1 cellular context compared by ENCODE assay signal in the genomic region with DNA sequence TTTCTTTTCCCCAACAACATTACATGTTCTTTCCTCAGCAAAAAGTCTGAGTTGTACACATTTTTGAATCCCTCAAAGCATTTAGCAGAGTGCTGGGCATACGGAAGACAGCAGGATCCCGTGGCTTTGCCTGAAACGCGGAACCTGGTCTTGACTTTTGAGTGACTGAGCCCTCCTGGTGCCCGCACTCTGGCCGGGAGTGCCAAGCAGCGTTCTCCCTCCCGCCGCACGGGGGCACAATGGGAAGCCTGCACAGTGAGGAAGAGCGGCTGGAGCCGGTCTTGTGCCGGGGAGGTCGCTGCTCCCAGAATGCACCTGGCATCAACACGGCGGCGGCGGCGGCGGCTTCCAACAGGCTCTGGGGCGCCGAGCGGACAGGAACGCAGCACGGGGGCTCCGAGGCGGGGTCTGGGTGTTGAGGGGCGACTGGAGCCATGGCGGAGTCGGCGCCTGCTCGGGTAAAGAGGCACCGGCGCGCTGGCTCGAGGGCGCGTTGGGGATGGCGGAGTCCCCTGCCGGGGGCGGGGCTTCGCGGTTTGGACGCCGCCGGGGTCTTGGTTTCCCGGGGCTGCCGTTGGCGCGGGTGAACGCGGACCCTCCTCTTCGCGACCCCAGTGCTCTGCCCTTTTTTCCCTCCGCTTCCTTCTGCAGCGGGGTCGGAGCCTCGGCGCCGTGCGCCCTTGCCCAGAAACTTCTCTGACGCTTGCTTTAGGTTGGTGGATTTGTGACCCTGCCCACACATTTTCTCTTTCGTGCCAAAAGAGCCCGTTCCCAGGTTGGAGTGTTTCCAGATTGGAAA.
A peak's percentile ranks its signal among the peaks of the same experiment; 100 is the strongest.
TF ChIP-seq lines count a peak whose summit lies in the region.

A gene (plus strand): TSS at position 307 of the 799 bp plus-strand sequence. CDS start 128 bp downstream, at position 435.

TF ChIP-seq in HEK293, 187 proteins besides CTCF, POLR2A, EP300 and RAD21 (continued from another document and continues in another):
- TF ChIP-seq, protein P1, sequence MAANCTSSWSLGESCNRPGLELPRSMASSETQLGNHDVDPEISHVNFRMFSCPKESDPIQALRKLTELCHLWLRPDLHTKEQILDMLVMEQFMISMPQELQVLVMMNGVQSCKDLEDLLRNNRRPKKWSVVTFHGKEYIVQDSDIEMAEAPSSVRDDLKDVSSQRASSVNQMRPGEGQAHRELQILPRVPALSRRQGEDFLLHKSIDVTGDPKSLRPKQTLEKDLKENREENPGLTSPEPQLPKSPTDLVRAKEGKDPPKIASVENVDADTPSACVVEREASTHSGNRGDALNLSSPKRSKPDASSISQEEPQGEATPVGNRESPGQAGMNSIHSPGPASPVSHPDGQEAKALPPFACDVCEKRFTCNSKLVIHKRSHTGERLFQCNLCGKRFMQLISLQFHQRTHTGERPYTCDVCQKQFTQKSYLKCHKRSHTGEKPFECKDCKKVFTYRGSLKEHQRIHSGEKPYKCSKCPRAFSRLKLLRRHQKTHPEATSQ (tag by site-specific recombination; IDR thresholded peaks at IDR 0.05): peak; percentile 45; the same call in 1 of the 2 replicates
- TF ChIP-seq ZNF341 (tag by site-specific recombination; IDR thresholded peaks at IDR 0.05; ENCODE audit: low read depth): peak; percentile 99
- TF ChIP-seq, protein P2, sequence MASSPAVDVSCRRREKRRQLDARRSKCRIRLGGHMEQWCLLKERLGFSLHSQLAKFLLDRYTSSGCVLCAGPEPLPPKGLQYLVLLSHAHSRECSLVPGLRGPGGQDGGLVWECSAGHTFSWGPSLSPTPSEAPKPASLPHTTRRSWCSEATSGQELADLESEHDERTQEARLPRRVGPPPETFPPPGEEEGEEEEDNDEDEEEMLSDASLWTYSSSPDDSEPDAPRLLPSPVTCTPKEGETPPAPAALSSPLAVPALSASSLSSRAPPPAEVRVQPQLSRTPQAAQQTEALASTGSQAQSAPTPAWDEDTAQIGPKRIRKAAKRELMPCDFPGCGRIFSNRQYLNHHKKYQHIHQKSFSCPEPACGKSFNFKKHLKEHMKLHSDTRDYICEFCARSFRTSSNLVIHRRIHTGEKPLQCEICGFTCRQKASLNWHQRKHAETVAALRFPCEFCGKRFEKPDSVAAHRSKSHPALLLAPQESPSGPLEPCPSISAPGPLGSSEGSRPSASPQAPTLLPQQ (tag by site-specific recombination; IDR thresholded peaks at IDR 0.05): peak; percentile 79
- TF ChIP-seq ZNF561 (tag by site-specific recombination; IDR thresholded peaks at IDR 0.05; ENCODE audit: borderline replicate concordance): peak; percentile 70; the same call in 1 of the 2 replicates
- TF ChIP-seq GLIS2 (tag by site-specific recombination; IDR thresholded peaks at IDR 0.05): peak; percentile 93
- TF ChIP-seq SCRT2 (tag by site-specific recombination; IDR thresholded peaks at IDR 0.05): peak; percentile 59; the same call in 1 of the 2 replicates
- peak; percentile 89 for TF ChIP-seq ZNF324 (tag by site-specific recombination; IDR thresholded peaks at IDR 0.05)
- TF ChIP-seq, protein P3, sequence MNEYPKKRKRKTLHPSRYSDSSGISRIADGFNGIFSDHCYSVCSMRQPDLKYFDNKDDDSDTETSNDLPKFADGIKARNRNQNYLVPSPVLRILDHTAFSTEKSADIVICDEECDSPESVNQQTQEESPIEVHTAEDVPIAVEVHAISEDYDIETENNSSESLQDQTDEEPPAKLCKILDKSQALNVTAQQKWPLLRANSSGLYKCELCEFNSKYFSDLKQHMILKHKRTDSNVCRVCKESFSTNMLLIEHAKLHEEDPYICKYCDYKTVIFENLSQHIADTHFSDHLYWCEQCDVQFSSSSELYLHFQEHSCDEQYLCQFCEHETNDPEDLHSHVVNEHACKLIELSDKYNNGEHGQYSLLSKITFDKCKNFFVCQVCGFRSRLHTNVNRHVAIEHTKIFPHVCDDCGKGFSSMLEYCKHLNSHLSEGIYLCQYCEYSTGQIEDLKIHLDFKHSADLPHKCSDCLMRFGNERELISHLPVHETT (tag by site-specific recombination; IDR thresholded peaks at IDR 0.05): peak; percentile 52; the same call in 1 of the 2 replicates
- peak; percentile 64 for TF ChIP-seq SP2 (tag by site-specific recombination; IDR thresholded peaks at IDR 0.05)
- TF ChIP-seq ZNF214 (tag by site-specific recombination; IDR thresholded peaks at IDR 0.05; ENCODE audit: borderline replicate concordance): no peak
- no peak for TF ChIP-seq ZNF558 (tag by site-specific recombination; IDR thresholded peaks at IDR 0.05)
- TF ChIP-seq, protein P4, sequence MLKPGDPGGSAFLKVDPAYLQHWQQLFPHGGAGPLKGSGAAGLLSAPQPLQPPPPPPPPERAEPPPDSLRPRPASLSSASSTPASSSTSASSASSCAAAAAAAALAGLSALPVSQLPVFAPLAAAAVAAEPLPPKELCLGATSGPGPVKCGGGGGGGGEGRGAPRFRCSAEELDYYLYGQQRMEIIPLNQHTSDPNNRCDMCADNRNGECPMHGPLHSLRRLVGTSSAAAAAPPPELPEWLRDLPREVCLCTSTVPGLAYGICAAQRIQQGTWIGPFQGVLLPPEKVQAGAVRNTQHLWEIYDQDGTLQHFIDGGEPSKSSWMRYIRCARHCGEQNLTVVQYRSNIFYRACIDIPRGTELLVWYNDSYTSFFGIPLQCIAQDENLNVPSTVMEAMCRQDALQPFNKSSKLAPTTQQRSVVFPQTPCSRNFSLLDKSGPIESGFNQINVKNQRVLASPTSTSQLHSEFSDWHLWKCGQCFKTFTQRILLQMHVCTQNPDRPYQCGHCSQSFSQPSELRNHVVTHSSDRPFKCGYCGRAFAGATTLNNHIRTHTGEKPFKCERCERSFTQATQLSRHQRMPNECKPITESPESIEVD (tag by site-specific recombination; IDR thresholded peaks at IDR 0.05): no peak
- TF ChIP-seq, protein P5, sequence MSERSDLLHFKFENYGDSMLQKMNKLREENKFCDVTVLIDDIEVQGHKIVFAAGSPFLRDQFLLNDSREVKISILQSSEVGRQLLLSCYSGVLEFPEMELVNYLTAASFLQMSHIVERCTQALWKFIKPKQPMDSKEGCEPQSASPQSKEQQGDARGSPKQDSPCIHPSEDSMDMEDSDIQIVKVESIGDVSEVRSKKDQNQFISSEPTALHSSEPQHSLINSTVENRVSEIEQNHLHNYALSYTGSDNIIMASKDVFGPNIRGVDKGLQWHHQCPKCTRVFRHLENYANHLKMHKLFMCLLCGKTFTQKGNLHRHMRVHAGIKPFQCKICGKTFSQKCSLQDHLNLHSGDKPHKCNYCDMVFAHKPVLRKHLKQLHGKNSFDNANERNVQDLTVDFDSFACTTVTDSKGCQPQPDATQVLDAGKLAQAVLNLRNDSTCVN (tag by site-specific recombination; optimal IDR thresholded peaks at IDR 0.05): peak; percentile 80
- TF ChIP-seq BCL11A (tag by site-specific recombination; IDR thresholded peaks at IDR 0.05; ENCODE audit: low read depth): no peak; the same call in 1 of the 2 replicates
- TF ChIP-seq, protein P6, sequence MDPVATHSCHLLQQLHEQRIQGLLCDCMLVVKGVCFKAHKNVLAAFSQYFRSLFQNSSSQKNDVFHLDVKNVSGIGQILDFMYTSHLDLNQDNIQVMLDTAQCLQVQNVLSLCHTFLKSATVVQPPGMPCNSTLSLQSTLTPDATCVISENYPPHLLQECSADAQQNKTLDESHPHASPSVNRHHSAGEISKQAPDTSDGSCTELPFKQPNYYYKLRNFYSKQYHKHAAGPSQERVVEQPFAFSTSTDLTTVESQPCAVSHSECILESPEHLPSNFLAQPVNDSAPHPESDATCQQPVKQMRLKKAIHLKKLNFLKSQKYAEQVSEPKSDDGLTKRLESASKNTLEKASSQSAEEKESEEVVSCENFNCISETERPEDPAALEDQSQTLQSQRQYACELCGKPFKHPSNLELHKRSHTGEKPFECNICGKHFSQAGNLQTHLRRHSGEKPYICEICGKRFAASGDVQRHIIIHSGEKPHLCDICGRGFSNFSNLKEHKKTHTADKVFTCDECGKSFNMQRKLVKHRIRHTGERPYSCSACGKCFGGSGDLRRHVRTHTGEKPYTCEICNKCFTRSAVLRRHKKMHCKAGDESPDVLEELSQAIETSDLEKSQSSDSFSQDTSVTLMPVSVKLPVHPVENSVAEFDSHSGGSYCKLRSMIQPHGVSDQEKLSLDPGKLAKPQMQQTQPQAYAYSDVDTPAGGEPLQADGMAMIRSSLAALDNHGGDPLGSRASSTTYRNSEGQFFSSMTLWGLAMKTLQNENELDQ (tag by site-specific recombination; IDR thresholded peaks at IDR 0.05; ENCODE audit: low read depth): no peak
- TF ChIP-seq ZNF248 (tag by site-specific recombination; IDR thresholded peaks at IDR 0.05): no peak
- TF ChIP-seq GLIS1 (tag by site-specific recombination; IDR thresholded peaks at IDR 0.05): peak; percentile 87
- TF ChIP-seq ZNF560 (tag by site-specific recombination; IDR thresholded peaks at IDR 0.05; ENCODE audit: borderline replicate concordance): peak; percentile 60; the same call in 1 of the 2 replicates
- TF ChIP-seq ZNF600 (tag by site-specific recombination; IDR thresholded peaks at IDR 0.05): 0 out of 2 replicates have a peak, but pooled peaks have one; percentile 54
- peak; percentile 89 for TF ChIP-seq ZBTB17 (tag by site-specific recombination; IDR thresholded peaks at IDR 0.05)
- peak; percentile 96 for TF ChIP-seq ZXDB (tag by site-specific recombination; IDR thresholded peaks at IDR 0.05)
- TF ChIP-seq ZNF391 (tag by site-specific recombination; IDR thresholded peaks at IDR 0.05; ENCODE audit: borderline replicate concordance, low read depth): peak; percentile 95; the same call in 1 of the 2 replicates
- no peak for TF ChIP-seq PRDM1 (tag by site-specific recombination; IDR thresholded peaks at IDR 0.05)
- TF ChIP-seq ZBTB48 (tag by site-specific recombination; IDR thresholded peaks at IDR 0.05): peak; percentile 53; the same call in 1 of the 2 replicates
- peak; percentile 65; the same call in 1 of the 2 replicates for TF ChIP-seq ZNF394 (tag by site-specific recombination; IDR thresholded peaks at IDR 0.05; ENCODE audit: borderline replicate concordance)
- TF ChIP-seq, protein P7, sequence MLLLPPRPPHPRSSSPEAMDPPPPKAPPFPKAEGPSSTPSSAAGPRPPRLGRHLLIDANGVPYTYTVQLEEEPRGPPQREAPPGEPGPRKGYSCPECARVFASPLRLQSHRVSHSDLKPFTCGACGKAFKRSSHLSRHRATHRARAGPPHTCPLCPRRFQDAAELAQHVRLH (tag by site-specific recombination; IDR thresholded peaks at IDR 0.05): peak; percentile 76; the same call in 1 of the 2 replicates
- no peak for TF ChIP-seq ZNF292 (tag by site-specific recombination; IDR thresholded peaks at IDR 0.05; ENCODE audit: borderline replicate concordance, low read depth)
- TF ChIP-seq, protein P8, sequence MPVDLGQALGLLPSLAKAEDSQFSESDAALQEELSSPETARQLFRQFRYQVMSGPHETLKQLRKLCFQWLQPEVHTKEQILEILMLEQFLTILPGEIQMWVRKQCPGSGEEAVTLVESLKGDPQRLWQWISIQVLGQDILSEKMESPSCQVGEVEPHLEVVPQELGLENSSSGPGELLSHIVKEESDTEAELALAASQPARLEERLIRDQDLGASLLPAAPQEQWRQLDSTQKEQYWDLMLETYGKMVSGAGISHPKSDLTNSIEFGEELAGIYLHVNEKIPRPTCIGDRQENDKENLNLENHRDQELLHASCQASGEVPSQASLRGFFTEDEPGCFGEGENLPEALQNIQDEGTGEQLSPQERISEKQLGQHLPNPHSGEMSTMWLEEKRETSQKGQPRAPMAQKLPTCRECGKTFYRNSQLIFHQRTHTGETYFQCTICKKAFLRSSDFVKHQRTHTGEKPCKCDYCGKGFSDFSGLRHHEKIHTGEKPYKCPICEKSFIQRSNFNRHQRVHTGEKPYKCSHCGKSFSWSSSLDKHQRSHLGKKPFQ (tag by site-specific recombination; IDR thresholded peaks at IDR 0.05): 0 out of 2 replicates have a peak, but pooled peaks have one; percentile 51
- no peak for TF ChIP-seq ZNF184 (tag by site-specific recombination; IDR thresholded peaks at IDR 0.05)
- TF ChIP-seq ZNF24 (tag by site-specific recombination; IDR thresholded peaks at IDR 0.05): peak; percentile 82
- TF ChIP-seq, protein P9, sequence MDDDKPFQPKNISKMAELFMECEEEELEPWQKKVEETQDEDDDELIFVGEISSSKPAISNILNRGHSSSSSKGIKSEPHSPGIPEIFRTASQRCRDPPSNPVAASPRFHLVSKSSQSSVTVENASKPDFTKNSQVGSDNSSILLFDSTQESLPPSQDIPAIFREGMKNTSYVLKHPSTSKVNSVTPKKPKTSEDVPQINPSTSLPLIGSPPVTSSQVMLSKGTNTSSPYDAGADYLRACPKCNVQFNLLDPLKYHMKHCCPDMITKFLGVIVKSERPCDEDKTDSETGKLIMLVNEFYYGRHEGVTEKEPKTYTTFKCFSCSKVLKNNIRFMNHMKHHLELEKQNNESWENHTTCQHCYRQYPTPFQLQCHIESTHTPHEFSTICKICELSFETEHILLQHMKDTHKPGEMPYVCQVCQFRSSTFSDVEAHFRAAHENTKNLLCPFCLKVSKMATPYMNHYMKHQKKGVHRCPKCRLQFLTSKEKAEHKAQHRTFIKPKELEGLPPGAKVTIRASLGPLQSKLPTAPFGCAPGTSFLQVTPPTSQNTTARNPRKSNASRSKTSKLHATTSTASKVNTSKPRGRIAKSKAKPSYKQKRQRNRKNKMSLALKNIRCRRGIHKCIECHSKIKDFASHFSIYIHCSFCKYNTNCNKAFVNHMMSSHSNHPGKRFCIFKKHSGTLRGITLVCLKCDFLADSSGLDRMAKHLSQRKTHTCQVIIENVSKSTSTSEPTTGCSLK (tag by site-specific recombination; IDR thresholded peaks at IDR 0.05): no peak
- TF ChIP-seq, protein P10, sequence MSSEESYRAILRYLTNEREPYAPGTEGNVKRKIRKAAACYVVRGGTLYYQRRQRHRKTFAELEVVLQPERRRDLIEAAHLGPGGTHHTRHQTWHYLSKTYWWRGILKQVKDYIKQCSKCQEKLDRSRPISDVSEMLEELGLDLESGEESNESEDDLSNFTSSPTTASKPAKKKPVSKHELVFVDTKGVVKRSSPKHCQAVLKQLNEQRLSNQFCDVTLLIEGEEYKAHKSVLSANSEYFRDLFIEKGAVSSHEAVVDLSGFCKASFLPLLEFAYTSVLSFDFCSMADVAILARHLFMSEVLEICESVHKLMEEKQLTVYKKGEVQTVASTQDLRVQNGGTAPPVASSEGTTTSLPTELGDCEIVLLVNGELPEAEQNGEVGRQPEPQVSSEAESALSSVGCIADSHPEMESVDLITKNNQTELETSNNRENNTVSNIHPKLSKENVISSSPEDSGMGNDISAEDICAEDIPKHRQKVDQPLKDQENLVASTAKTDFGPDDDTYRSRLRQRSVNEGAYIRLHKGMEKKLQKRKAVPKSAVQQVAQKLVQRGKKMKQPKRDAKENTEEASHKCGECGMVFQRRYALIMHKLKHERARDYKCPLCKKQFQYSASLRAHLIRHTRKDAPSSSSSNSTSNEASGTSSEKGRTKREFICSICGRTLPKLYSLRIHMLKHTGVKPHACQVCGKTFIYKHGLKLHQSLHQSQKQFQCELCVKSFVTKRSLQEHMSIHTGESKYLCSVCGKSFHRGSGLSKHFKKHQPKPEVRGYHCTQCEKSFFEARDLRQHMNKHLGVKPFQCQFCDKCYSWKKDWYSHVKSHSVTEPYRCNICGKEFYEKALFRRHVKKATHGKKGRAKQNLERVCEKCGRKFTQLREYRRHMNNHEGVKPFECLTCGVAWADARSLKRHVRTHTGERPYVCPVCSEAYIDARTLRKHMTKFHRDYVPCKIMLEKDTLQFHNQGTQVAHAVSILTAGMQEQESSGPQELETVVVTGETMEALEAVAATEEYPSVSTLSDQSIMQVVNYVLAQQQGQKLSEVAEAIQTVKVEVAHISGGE (tag by site-specific recombination; conservative IDR thresholded peaks at IDR 0.05; ENCODE audit: low read depth): peak; percentile 24; the same call in 1 of the 2 replicates
